In the genomic region with DNA sequence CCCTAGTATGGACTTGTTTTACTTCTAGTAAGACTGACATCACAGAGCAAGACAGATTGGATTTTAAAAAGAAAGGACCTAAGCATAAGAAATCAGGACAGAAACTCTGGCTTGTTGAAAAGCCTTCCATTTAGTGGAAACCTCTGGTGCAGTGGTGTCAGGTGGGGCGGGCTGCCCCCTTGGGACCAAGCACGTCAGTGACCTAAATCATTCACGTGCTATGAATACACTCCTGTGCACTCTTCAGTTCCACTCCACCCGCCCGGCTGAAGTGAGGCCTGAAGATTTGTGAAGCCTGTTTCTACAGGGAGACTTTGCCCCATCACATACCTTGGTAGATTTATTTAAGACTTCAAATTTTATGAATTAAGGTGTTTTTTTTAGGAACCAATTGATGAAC, we compare ENCODE assay signal across 1 cellular context.
TF ChIP-seq lines count a peak whose summit lies in the region.

No MANE protein-coding gene starts in this region.

TF ChIP-seq in HepG2, 621 proteins besides CTCF, POLR2A, EP300 and RAD21:
- TF ChIP-seq ISX (CRISPR knock-in tag; conservative IDR thresholded peaks at IDR 0.05), result no peak
- TF ChIP-seq ARNT2 (CRISPR knock-in tag; IDR thresholded peaks at IDR 0.05; ENCODE audit: low read depth), result peak; percentile 28; the same call in 1 of the 2 replicates
- TF ChIP-seq, protein P1, sequence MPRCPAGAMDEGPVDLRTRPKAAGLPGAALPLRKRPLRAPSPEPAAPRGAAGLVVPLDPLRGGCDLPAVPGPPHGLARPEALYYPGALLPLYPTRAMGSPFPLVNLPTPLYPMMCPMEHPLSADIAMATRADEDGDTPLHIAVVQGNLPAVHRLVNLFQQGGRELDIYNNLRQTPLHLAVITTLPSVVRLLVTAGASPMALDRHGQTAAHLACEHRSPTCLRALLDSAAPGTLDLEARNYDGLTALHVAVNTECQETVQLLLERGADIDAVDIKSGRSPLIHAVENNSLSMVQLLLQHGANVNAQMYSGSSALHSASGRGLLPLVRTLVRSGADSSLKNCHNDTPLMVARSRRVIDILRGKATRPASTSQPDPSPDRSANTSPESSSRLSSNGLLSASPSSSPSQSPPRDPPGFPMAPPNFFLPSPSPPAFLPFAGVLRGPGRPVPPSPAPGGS (CRISPR knock-in tag; IDR thresholded peaks at IDR 0.05), result no peak
- TF ChIP-seq STAG1 (CRISPR knock-in tag; IDR thresholded peaks at IDR 0.05), result peak; percentile 79
- TF ChIP-seq ZNF343 (CRISPR knock-in tag; IDR thresholded peaks at IDR 0.05), result no peak
- no peak for TF ChIP-seq GPBP1L1 (CRISPR knock-in tag; IDR thresholded peaks at IDR 0.05)
- peak; percentile 41; the same call in 1 of the 2 replicates for TF ChIP-seq SMC3 (IDR thresholded peaks at IDR 0.05; ENCODE audit: low read length)
- TF ChIP-seq, protein P2, sequence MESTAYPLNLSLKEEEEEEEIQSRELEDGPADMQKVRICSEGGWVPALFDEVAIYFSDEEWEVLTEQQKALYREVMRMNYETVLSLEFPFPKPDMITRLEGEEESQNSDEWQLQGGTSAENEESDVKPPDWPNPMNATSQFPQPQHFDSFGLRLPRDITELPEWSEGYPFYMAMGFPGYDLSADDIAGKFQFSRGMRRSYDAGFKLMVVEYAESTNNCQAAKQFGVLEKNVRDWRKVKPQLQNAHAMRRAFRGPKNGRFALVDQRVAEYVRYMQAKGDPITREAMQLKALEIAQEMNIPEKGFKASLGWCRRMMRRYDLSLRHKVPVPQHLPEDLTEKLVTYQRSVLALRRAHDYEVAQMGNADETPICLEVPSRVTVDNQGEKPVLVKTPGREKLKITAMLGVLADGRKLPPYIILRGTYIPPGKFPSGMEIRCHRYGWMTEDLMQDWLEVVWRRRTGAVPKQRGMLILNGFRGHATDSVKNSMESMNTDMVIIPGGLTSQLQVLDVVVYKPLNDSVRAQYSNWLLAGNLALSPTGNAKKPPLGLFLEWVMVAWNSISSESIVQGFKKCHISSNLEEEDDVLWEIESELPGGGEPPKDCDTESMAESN (CRISPR knock-in tag; conservative IDR thresholded peaks at IDR 0.05), result 0 out of 2 replicates have a peak, but pooled peaks have one; percentile 34
- no peak for TF ChIP-seq RARA (CRISPR knock-in tag; IDR thresholded peaks at IDR 0.05)
- no peak for TF ChIP-seq PCBP2 (optimal IDR thresholded peaks at IDR 0.05; ENCODE audit: low read depth, low read length, poor library complexity, severe bottlenecking)
- TF ChIP-seq KLF15 (CRISPR knock-in tag; IDR thresholded peaks at IDR 0.05; ENCODE audit: borderline replicate concordance), result no peak
- TF ChIP-seq HHEX (CRISPR knock-in tag; IDR thresholded peaks at IDR 0.05), result no peak
- no peak for TF ChIP-seq ZNF792 (CRISPR knock-in tag; IDR thresholded peaks at IDR 0.05)
- no peak for TF ChIP-seq MTA3 (CRISPR knock-in tag; IDR thresholded peaks at IDR 0.05)
- TF ChIP-seq, protein P3, sequence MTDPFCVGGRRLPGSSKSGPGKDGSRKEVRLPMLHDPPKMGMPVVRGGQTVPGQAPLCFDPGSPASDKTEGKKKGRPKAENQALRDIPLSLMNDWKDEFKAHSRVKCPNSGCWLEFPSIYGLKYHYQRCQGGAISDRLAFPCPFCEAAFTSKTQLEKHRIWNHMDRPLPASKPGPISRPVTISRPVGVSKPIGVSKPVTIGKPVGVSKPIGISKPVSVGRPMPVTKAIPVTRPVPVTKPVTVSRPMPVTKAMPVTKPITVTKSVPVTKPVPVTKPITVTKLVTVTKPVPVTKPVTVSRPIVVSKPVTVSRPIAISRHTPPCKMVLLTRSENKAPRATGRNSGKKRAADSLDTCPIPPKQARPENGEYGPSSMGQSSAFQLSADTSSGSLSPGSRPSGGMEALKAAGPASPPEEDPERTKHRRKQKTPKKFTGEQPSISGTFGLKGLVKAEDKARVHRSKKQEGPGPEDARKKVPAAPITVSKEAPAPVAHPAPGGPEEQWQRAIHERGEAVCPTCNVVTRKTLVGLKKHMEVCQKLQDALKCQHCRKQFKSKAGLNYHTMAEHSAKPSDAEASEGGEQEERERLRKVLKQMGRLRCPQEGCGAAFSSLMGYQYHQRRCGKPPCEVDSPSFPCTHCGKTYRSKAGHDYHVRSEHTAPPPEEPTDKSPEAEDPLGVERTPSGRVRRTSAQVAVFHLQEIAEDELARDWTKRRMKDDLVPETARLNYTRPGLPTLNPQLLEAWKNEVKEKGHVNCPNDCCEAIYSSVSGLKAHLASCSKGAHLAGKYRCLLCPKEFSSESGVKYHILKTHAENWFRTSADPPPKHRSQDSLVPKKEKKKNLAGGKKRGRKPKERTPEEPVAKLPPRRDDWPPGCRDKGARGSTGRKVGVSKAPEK (CRISPR knock-in tag; IDR thresholded peaks at IDR 0.05; ENCODE audit: borderline replicate concordance), result no peak
